ENCODE assay signal across 18 cellular contexts in the genomic region with DNA sequence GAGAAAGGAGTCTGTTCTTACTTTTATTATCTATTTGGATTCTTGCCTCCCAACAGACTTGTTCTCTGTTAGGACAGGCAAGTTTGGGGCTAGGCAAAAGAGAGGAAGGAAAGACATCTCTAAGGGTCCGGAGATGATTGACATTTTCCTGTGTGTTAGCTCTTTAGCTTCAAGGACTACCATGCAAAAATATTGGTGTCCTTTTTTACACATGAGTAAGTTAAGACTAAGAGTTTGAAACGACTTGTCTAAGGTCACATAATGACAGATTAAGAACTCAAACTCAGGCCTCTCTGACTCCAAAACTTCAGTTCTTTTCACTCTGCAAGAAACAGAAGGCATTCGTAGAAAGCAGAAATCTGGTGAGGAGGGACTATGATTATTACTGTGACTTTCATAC. TPM values are rescaled to one million over a fixed set of nuclear protein-coding genes. Genes with fewer than 3 reads are reported as not detected.
DNase-seq lines count a peak whose midpoint lies in the region; ATAC-seq and TF ChIP-seq lines count a peak whose summit lies in the region.
"Had no signal": no experiment of that assay in that cellular context is flagged by ENCODE, and none has a peak within 500 bp of the region (broad histone marks: within the 10 kb centered on the region; RNA-seq: fewer than 3 reads in every experiment).

No MANE protein-coding gene starts in this region.

- no peaks in the 10 kb centered on the region for H3K36me3 ChIP-seq in OCI-LY3 (replicated peaks; ENCODE audit: low read depth, low read length)
- H3K36me3 ChIP-seq in mesenchymal stem cell (ENCODE audit: control insufficient read depth in 1 of 2, insufficient read depth in 2 of 2, low read depth in 1 of 2, low read length in 2 of 2), result peaks cover 0 to 26% of the 10 kb centered on the region in 2 experiments
- peaks cover 36% of the 10 kb centered on the region for H3K36me3 ChIP-seq in upper lobe of right lung
- no peaks in the 10 kb centered on the region for H3K36me3 ChIP-seq in MM.1S (replicated peaks; ENCODE audit: insufficient read depth, low read length)
- H3K36me3 ChIP-seq in left lung, result no peaks in the 10 kb centered on the region
- H3K36me3 ChIP-seq: cardiac muscle cell, gastroesophageal sphincter, transverse colon had no signal

- peaks cover 4 to 5% of the 10 kb centered on the region in 2 donors for H3K27me3 Mint-ChIP-seq in stimulated activated naive B cell treated with anti-CD40 and anti-IgM and Interleukin-4, amounts not matched to agents 10 μg/mL and 1 μg/mL and 100 μg/mL, for 72 hours

- peaks cover 9% of the 10 kb centered on the region for H3K79me1 ChIP-seq in mesenchymal stem cell (replicated peaks; ENCODE audit: low read length, poor library complexity, severe bottlenecking)

- no peaks in the 10 kb centered on the region for H3K9me3 Mint-ChIP-seq in stimulated activated naive B cell treated with anti-CD40 and anti-IgM and Interleukin-4, amounts not matched to agents 10 μg/mL and 1 μg/mL and 100 μg/mL, for 72 hours
- H3K9me3 Mint-ChIP-seq: stimulated activated effector memory CD8-positive, alpha-beta T cell treated with anti-CD3 and anti-CD28 coated beads, Interleukin-12 subunit alpha, Interleukin-12 subunit beta, amount 100 ng/mL, for 72 hours had no signal

- H3K9me2 ChIP-seq in MM.1S (replicated peaks; ENCODE audit: insufficient read depth, low read length), result no peaks in the 10 kb centered on the region
- H3K9me2 ChIP-seq: SK-N-SH had no signal

- H3F3A ChIP-seq in MM.1S (ENCODE audit: insufficient read depth, low read length), result no peaks in the 10 kb centered on the region

- peaks cover 55% of the 10 kb centered on the region for H3K4me1 ChIP-seq in OCI-LY3 (ENCODE audit: low read length)
- H3K4me1 ChIP-seq in mesenchymal stem cell (ENCODE audit: control insufficient read depth, insufficient read depth, low read depth, low read length), result peaks cover 19% of the 10 kb centered on the region
- peaks cover 49% of the 10 kb centered on the region for H3K4me1 ChIP-seq in upper lobe of right lung
- no peaks in the 10 kb centered on the region for H3K4me1 ChIP-seq in MM.1S (ENCODE audit: low read length)
- H3K4me1 ChIP-seq in left lung, result peaks cover 22 to 27% of the 10 kb centered on the region in 2 donors

- H3K18ac ChIP-seq in mesenchymal stem cell (ENCODE audit: low read depth in 1 of 2, low read length in 2 of 2), result no peak overlapping the region

- H3K36me3 Mint-ChIP-seq in stimulated activated naive B cell treated with anti-CD40 and anti-IgM and Interleukin-4, amounts not matched to agents 10 μg/mL and 1 μg/mL and 100 μg/mL, for 72 hours, result no peaks in the 10 kb centered on the region
- H3K36me3 Mint-ChIP-seq: activated naive CD8-positive, alpha-beta T cell; stimulated activated effector memory CD8-positive, alpha-beta T cell treated with anti-CD3 and anti-CD28 coated beads, Interleukin-12 subunit alpha, Interleukin-12 subunit beta, amount 100 ng/mL, for 72 hours had no signal

- no peak overlapping the region for H4K91ac ChIP-seq in mesenchymal stem cell (ENCODE audit: low read length)

- no peak overlapping the region for H3K14ac ChIP-seq in mesenchymal stem cell (ENCODE audit: low read length in 2 of 2)

- WGBS in mesenchymal stem cell, result 93% methylated on average over 3 of the region's 3 CpGs

- H2AK5ac ChIP-seq in mesenchymal stem cell (ENCODE audit: low read length, severe bottlenecking), result no peak overlapping the region

- H3K4me2 ChIP-seq in OCI-LY3 (ENCODE audit: low read length), result peak overlapping the region; percentile 48
- no peak overlapping the region for H3K4me2 ChIP-seq in mesenchymal stem cell (ENCODE audit: low read length, poor library complexity, severe bottlenecking)
- H3K4me2 ChIP-seq in MM.1S (ENCODE audit: low read depth, low read length), result no peak overlapping the region

- H3K79me2 ChIP-seq in OCI-LY3 (ENCODE audit: low read length) (no peaks in the 10 kb centered on the region), MM.1S (ENCODE audit: low read length) (no peaks in the 10 kb centered on the region)

- no peaks in the 10 kb centered on the region for H3K9me3 ChIP-seq in OCI-LY3 (ENCODE audit: insufficient read depth, low read length)
- H3K9me3 ChIP-seq in mesenchymal stem cell (ENCODE audit: control insufficient read depth, low read length), result no peaks in the 10 kb centered on the region
- H3K9me3 ChIP-seq in upper lobe of right lung, result no peaks in the 10 kb centered on the region
- no peaks in the 10 kb centered on the region for H3K9me3 ChIP-seq in MM.1S (replicated peaks; ENCODE audit: insufficient read depth, low read length)
- no peaks in the 10 kb centered on the region for H3K9me3 ChIP-seq in left lung
- H3K9me3 ChIP-seq: Caco-2, gastroesophageal sphincter, SK-N-SH, transverse colon had no signal

- no peaks in the 10 kb centered on the region for H3K27me3 ChIP-seq in OCI-LY3 (ENCODE audit: low read depth, low read length)
- no peaks in the 10 kb centered on the region for H3K27me3 ChIP-seq in mesenchymal stem cell (ENCODE audit: control insufficient read depth in 1 of 2, insufficient read depth in 1 of 2, low read length in 2 of 2)
- no peaks in the 10 kb centered on the region for H3K27me3 ChIP-seq in upper lobe of right lung
- no peaks in the 10 kb centered on the region for H3K27me3 ChIP-seq in MM.1S (replicated peaks; ENCODE audit: insufficient read depth, low read length)
- no peaks in the 10 kb centered on the region for H3K27me3 ChIP-seq in left lung
- H3K27me3 ChIP-seq: cardiac muscle cell, gastroesophageal sphincter, transverse colon had no signal

- H3K23ac ChIP-seq in mesenchymal stem cell (ENCODE audit: low read length in 2 of 2), result no peak overlapping the region

- peak; percentile 31 for ATAC-seq in GM19351 (IDR thresholded peaks at IDR 0.05; ENCODE audit: unreplicated experiment)
- ATAC-seq in upper lobe of right lung, result no peak
- ATAC-seq in left lung, result no peak
- ATAC-seq in stimulated activated naive B cell treated with anti-CD40 and anti-IgM and Interleukin-4, amounts not matched to agents 10 μg/mL and 1 μg/mL and 100 μg/mL, for 72 hours (replicated peaks), result no peak
- ATAC-seq: gastroesophageal sphincter; left colon; stimulated activated effector memory CD8-positive, alpha-beta T cell treated with anti-CD3 and anti-CD28 coated beads, Interleukin-12 subunit alpha, Interleukin-12 subunit beta, amount 100 ng/mL, for 72 hours had no signal

- no peak overlapping the region for H2AFZ ChIP-seq in OCI-LY3 (ENCODE audit: low read depth, low read length)
- no peak overlapping the region for H2AFZ ChIP-seq in mesenchymal stem cell (ENCODE audit: low read depth, low read length)
- H2AFZ ChIP-seq in MM.1S (ENCODE audit: low read length), result no peak overlapping the region

- DNase-seq in mesenchymal stem cell (no peak), upper lobe of right lung (no peak), MM.1S (no peak), left lung (no peak)
- no peak for DNase-seq in stimulated activated naive B cell treated with anti-CD40 and anti-IgM and Interleukin-4, amounts not matched to agents 10 μg/mL and 1 μg/mL and 100 μg/mL, for 72 hours
- DNase-seq: activated CD8-positive, alpha-beta memory T cell treated with anti-CD3 and anti-CD28 coated beads for 24 hours; Caco-2; left colon; NK-92 treated with Interleukin-12 subunit alpha and Interleukin-12 subunit beta, amount 100 ng/mL, for 24 hours; SK-N-SH; T-helper 9 cell; transverse colon had no signal

- H2BK120ac ChIP-seq in mesenchymal stem cell (ENCODE audit: low read depth, low read length), result no peak overlapping the region

- H3K4me3 ChIP-seq in OCI-LY3 (ENCODE audit: low read length) (no peak overlapping the region), mesenchymal stem cell (ENCODE audit: insufficient read depth in 1 of 2, low read depth in 1 of 2, low read length in 2 of 2) (no peak overlapping the region), upper lobe of right lung (peak overlapping the region; percentile 57), MM.1S (ENCODE audit: low read length) (no peak overlapping the region), left lung (no peak overlapping the region)
- H3K4me3 ChIP-seq: cardiac muscle cell, gastroesophageal sphincter, transverse colon had no signal

- intact Hi-C loops in upper lobe of right lung (cut with DNase I), result no loop called here
- intact Hi-C loops in left lung (cut with DNase I), result no loop called here

- no peak overlapping the region for H4K8ac ChIP-seq in mesenchymal stem cell (ENCODE audit: low read length)

- H4K20me1 ChIP-seq in OCI-LY3 (ENCODE audit: insufficient read depth, low read length) (no peaks in the 10 kb centered on the region), MM.1S (ENCODE audit: insufficient read depth, low read length) (no peaks in the 10 kb centered on the region)

- H3K4ac ChIP-seq in mesenchymal stem cell (ENCODE audit: low read depth in 1 of 2, low read length in 2 of 2), result no peak overlapping the region

- no peak for TF ChIP-seq CTCF in OCI-LY3 (IDR thresholded peaks at IDR 0.05; ENCODE audit: low read depth, low read length)
- no peak for TF ChIP-seq CTCF in upper lobe of right lung (IDR thresholded peaks at IDR 0.05)
- no peak for TF ChIP-seq CTCF in MM.1S (IDR thresholded peaks at IDR 0.05; ENCODE audit: low read length)
- TF ChIP-seq CTCF in left lung (IDR thresholded peaks at IDR 0.05), result no peak

- H2BK15ac ChIP-seq in mesenchymal stem cell (ENCODE audit: low read depth, poor library complexity, severe bottlenecking), result no peak overlapping the region

- H3K27ac Mint-ChIP-seq in stimulated activated naive B cell treated with anti-CD40 and anti-IgM and Interleukin-4, amounts not matched to agents 10 μg/mL and 1 μg/mL and 100 μg/mL, for 72 hours, result no peak overlapping the region
- H3K27ac Mint-ChIP-seq: activated naive CD8-positive, alpha-beta T cell; stimulated activated effector memory CD8-positive, alpha-beta T cell treated with anti-CD3 and anti-CD28 coated beads, Interleukin-12 subunit alpha, Interleukin-12 subunit beta, amount 100 ng/mL, for 72 hours had no signal

- H2BK12ac ChIP-seq in mesenchymal stem cell (ENCODE audit: low read length in 2 of 2), result no peak overlapping the region

- H3K9ac ChIP-seq in OCI-LY3 (ENCODE audit: low read length) (no peak overlapping the region), mesenchymal stem cell (ENCODE audit: low read length) (peak overlapping the region; percentile 1), MM.1S (ENCODE audit: low read length) (no peak overlapping the region)
- H3K9ac ChIP-seq: SK-N-SH had no signal

- H3K4me1 Mint-ChIP-seq in stimulated activated naive B cell treated with anti-CD40 and anti-IgM and Interleukin-4, amounts not matched to agents 10 μg/mL and 1 μg/mL and 100 μg/mL, for 72 hours, result peaks cover 11 to 20% of the 10 kb centered on the region in 2 donors
- H3K4me1 Mint-ChIP-seq: stimulated activated effector memory CD8-positive, alpha-beta T cell treated with anti-CD3 and anti-CD28 coated beads, Interleukin-12 subunit alpha, Interleukin-12 subunit beta, amount 100 ng/mL, for 72 hours had no signal

- H2BK5ac ChIP-seq in mesenchymal stem cell (ENCODE audit: low read depth, low read length, poor library complexity, severe bottlenecking), result no peak overlapping the region

- H3K27ac ChIP-seq in OCI-LY3 (ENCODE audit: low read length) (no peak overlapping the region), mesenchymal stem cell (ENCODE audit: low read length, poor library complexity, severe bottlenecking) (no peak overlapping the region), upper lobe of right lung (peak overlapping the region; percentile 80), MM.1S (ENCODE audit: low read length) (no peak overlapping the region), left lung (peak overlapping the region in 1 of 2 donors; percentile 3)
- H3K27ac ChIP-seq: cardiac muscle cell, gastroesophageal sphincter, transverse colon had no signal

- H3K4me3 Mint-ChIP-seq in stimulated activated naive B cell treated with anti-CD40 and anti-IgM and Interleukin-4, amounts not matched to agents 10 μg/mL and 1 μg/mL and 100 μg/mL, for 72 hours, result no peak overlapping the region
- H3K4me3 Mint-ChIP-seq: activated naive CD8-positive, alpha-beta T cell; stimulated activated effector memory CD8-positive, alpha-beta T cell treated with anti-CD3 and anti-CD28 coated beads, Interleukin-12 subunit alpha, Interleukin-12 subunit beta, amount 100 ng/mL, for 72 hours had no signal

RNA-seq across cellular contexts. Expression of a gene that starts 5.9 kb away (rescaled TPM):
- 22.4 TPM for polyA plus RNA-seq in mesenchymal stem cell (2013, experiment 1 of 2)
- polyA plus RNA-seq in mesenchymal stem cell (2013, experiment 2 of 2), result 23.5 TPM
- total RNA-seq in upper lobe of right lung (174 TPM), left lung (10 to 100 TPM; 69.6 to 84.8 TPM)
